ENCODE assay signal across 1 cellular context in genomic region chr10:119270893-119271361, GRCh38.
TF ChIP-seq lines count a peak whose summit lies in the region.

No MANE protein-coding gene starts in this region.

TF ChIP-seq in HepG2, 621 proteins besides CTCF, POLR2A, EP300 and RAD21 (continued from another document and continues in another):
- peak; percentile 86 for TF ChIP-seq ZNF512B (CRISPR knock-in tag; IDR thresholded peaks at IDR 0.05; ENCODE audit: borderline replicate concordance)
- TF ChIP-seq ZNF121 (CRISPR knock-in tag; IDR thresholded peaks at IDR 0.05), result peak; percentile 50; the same call in 1 of the 2 replicates
- TF ChIP-seq ZBTB42 (CRISPR knock-in tag; IDR thresholded peaks at IDR 0.05), result no peak
- TF ChIP-seq ZNF704 (CRISPR knock-in tag; IDR thresholded peaks at IDR 0.05; ENCODE audit: borderline replicate concordance), result no peak
- TF ChIP-seq MTA1 (CRISPR knock-in tag; IDR thresholded peaks at IDR 0.05; ENCODE audit: borderline replicate concordance), result peak; percentile 44; the same call in 1 of the 2 replicates
- peak in 1 of 2 experiments; percentile 65; a peak in 1 of 4 replicates for TF ChIP-seq KLF16 (CRISPR knock-in tag; IDR thresholded peaks at IDR 0.05)
- no peak for TF ChIP-seq ZNF343 (CRISPR knock-in tag; IDR thresholded peaks at IDR 0.05)
- TF ChIP-seq PRDM15 (CRISPR knock-in tag; IDR thresholded peaks at IDR 0.05), result 0 out of 2 replicates have a peak, but pooled peaks have one; percentile 13
- TF ChIP-seq ZNF777 (CRISPR knock-in tag; IDR thresholded peaks at IDR 0.05), result no peak
- TF ChIP-seq CEBPZ (IDR thresholded peaks at IDR 0.05; ENCODE audit: low read length), result no peak
- 0 out of 2 replicates have a peak, but pooled peaks have one; percentile 57 for TF ChIP-seq ZMYM2 (CRISPR knock-in tag; IDR thresholded peaks at IDR 0.05)
- TF ChIP-seq SKIL (CRISPR knock-in tag; IDR thresholded peaks at IDR 0.05; ENCODE audit: borderline replicate concordance), result no peak
- peak; percentile 44; the same call in 1 of the 2 replicates for TF ChIP-seq RXRB (CRISPR knock-in tag; IDR thresholded peaks at IDR 0.05; ENCODE audit: borderline replicate concordance)
- no peak for TF ChIP-seq SOX6 (IDR thresholded peaks at IDR 0.05)
- no peak for TF ChIP-seq SOX6 (CRISPR knock-in tag; IDR thresholded peaks at IDR 0.05)
- no peak for TF ChIP-seq ZBTB4 (CRISPR knock-in tag; IDR thresholded peaks at IDR 0.05; ENCODE audit: borderline replicate concordance)
- peak; percentile 51 for TF ChIP-seq ELF3 (CRISPR knock-in tag; IDR thresholded peaks at IDR 0.05)
- TF ChIP-seq NFE2L1 (CRISPR knock-in tag; IDR thresholded peaks at IDR 0.05; ENCODE audit: borderline replicate concordance), result no peak
- TF ChIP-seq SAP130 (CRISPR knock-in tag; IDR thresholded peaks at IDR 0.05; ENCODE audit: low read depth), result peak; percentile 76
- TF ChIP-seq CBX5 (CRISPR knock-in tag; IDR thresholded peaks at IDR 0.05; ENCODE audit: borderline replicate concordance), result no peak
- TF ChIP-seq SNRNP70 (IDR thresholded peaks at IDR 0.05; ENCODE audit: low read depth, low read length), result no peak
- no peak for TF ChIP-seq RNF219 (CRISPR knock-in tag; IDR thresholded peaks at IDR 0.05)
- TF ChIP-seq SATB2 (CRISPR knock-in tag; IDR thresholded peaks at IDR 0.05), result peak; percentile 83; the same call in 1 of the 2 replicates
- 0 out of 2 replicates have a peak, but pooled peaks have one; percentile 61 for TF ChIP-seq ATF2 (CRISPR knock-in tag; IDR thresholded peaks at IDR 0.05)
- TF ChIP-seq ZFP90 (CRISPR knock-in tag; IDR thresholded peaks at IDR 0.05; ENCODE audit: borderline replicate concordance), result 0 out of 2 replicates have a peak, but pooled peaks have one; percentile 37
- TF ChIP-seq MAZ (IDR thresholded peaks at IDR 0.05; ENCODE audit: borderline replicate concordance, low read depth, low read length), result no peak
- TF ChIP-seq MAZ (CRISPR knock-in tag; IDR thresholded peaks at IDR 0.05; ENCODE audit: low read depth), result no peak
- peak; percentile 35; the same call in 1 of the 2 replicates for TF ChIP-seq MXD3 (CRISPR knock-in tag; IDR thresholded peaks at IDR 0.05)
- peak; percentile 87 for TF ChIP-seq MXD4 (CRISPR knock-in tag; IDR thresholded peaks at IDR 0.05)
- no peak for TF ChIP-seq CSRNP2 (CRISPR knock-in tag; conservative IDR thresholded peaks at IDR 0.05; ENCODE audit: low read depth)
- no peak for TF ChIP-seq ZNF570 (CRISPR knock-in tag; IDR thresholded peaks at IDR 0.05; ENCODE audit: borderline replicate concordance)
- peak; percentile 26; the same call in 1 of the 2 replicates for TF ChIP-seq ZNF598 (CRISPR knock-in tag; IDR thresholded peaks at IDR 0.05; ENCODE audit: borderline replicate concordance)
- TF ChIP-seq KLF6 (CRISPR knock-in tag; IDR thresholded peaks at IDR 0.05), result no peak
